18 cellular contexts compared by ENCODE assay signal in the genomic region with DNA sequence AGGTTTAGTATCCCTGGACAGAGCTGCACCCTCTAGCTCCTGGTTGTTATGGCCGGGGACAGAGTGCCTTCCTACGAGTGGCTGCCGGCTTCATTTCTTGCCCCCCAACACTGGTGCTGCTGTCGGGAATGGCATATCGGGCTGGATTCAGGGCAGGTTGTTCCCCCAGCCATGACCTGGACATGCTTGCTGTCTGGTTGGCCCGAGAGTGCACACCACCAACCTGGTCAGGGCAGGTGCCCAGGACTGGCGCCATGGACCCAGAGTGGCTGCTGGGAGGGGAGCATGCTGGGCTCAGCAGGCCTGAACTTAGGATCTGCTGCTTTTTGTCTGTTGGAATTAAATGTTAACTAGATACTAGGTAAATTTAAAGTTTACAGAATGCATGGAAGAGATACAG. TPM values are rescaled to one million over a fixed set of nuclear protein-coding genes. Genes with fewer than 3 reads are reported as not detected.
DNase-seq lines count a peak whose midpoint lies in the region; ATAC-seq, FAIRE-seq and TF ChIP-seq lines count a peak whose summit lies in the region.
"Had no signal": no experiment of that assay in that cellular context is flagged by ENCODE, and none has a peak within 500 bp of the region (broad histone marks: within the 10 kb centered on the region; RNA-seq: fewer than 3 reads in every experiment).

No MANE protein-coding gene starts in this region.

- DNase-seq in kidney (peak; percentile 51), lower lobe of right lung (peak; percentile 30), psoas muscle (peak in 1 of 2 donors; percentile 39), NCI-H774 (lab: John Stamatoyannopoulos, UW) (no peak), nucleus accumbens (lab: John Stamatoyannopoulos, UW) (no peak)
- DNase-seq in activated CD4-positive, CD25-positive, alpha-beta regulatory T cell (lab: John Stamatoyannopoulos, UW), result no peak
- DNase-seq: BE2C; CD4-positive, alpha-beta memory T cell; DMS79 treated with DMSO at 0.1 percent for 48 hours; EL; HCEC 1CT; HFFc6 had no signal

- no peak for TF ChIP-seq CTCF in kidney (IDR thresholded peaks at IDR 0.05; ENCODE audit: borderline replicate concordance, extremely low read depth, insufficient read depth)
- no peak for TF ChIP-seq CTCF in lower lobe of right lung (IDR thresholded peaks at IDR 0.05)
- no peak for TF ChIP-seq CTCF in psoas muscle (IDR thresholded peaks at IDR 0.05)

- H3K27ac ChIP-seq in kidney (ENCODE audit: low read depth in 2 of 2, low read length in 2 of 2) (no peak overlapping the region), lower lobe of right lung (no peak overlapping the region), psoas muscle (peak overlapping the region; percentile 63), stomach smooth muscle (ENCODE audit: low read length) (peak overlapping the region; percentile 18)
- H3K27ac ChIP-seq: A549, C4-2B had no signal

- no peak for ATAC-seq in lower lobe of right lung
- no peak for ATAC-seq in psoas muscle
- ATAC-seq: A549 had no signal

- FAIRE-seq in kidney (lab: Jason Lieb, UNC), result no peak
- FAIRE-seq: A549, G401.6, GM12891, HTR-8/SVneo had no signal

- intact Hi-C loops in kidney (cut with DNase I), result no loop called here
- intact Hi-C loops in lower lobe of right lung (cut with DNase I), result no loop called here
- intact Hi-C loops in psoas muscle (cut with DNase I), result no loop called here

- H3K9ac ChIP-seq in kidney (ENCODE audit: low read length in 2 of 2) (no peak overlapping the region), stomach smooth muscle (ENCODE audit: low read length in 2 of 2) (no peak overlapping the region)

- no peaks in the 10 kb centered on the region for H3K9me3 ChIP-seq in kidney (ENCODE audit: control insufficient read depth in 1 of 2, low read length in 2 of 2)
- no peaks in the 10 kb centered on the region for H3K9me3 ChIP-seq in lower lobe of right lung
- no peaks in the 10 kb centered on the region for H3K9me3 ChIP-seq in psoas muscle
- H3K9me3 ChIP-seq in stomach smooth muscle (ENCODE audit: control insufficient read depth in 2 of 2, low read length in 2 of 2), result no peaks in the 10 kb centered on the region
- H3K9me3 ChIP-seq: BE2C had no signal

- H3K4me1 ChIP-seq in kidney (ENCODE audit: control insufficient read depth in 1 of 2, insufficient read depth in 1 of 2, low read depth in 1 of 2, low read length in 2 of 2) (peaks cover 3 to 8% of the 10 kb centered on the region in 2 donors), lower lobe of right lung (peaks cover 8% of the 10 kb centered on the region), psoas muscle (peaks cover 47% of the 10 kb centered on the region), stomach smooth muscle (ENCODE audit: control insufficient read depth, insufficient read depth, low read length) (peaks cover 3% of the 10 kb centered on the region)
- H3K4me1 ChIP-seq: A549, BE2C had no signal

- 62 to 86% (median 66%) methylated on average over 7 of the region's 7 CpGs for WGBS in psoas muscle, 3 donors

- H3K27me3 ChIP-seq in lower lobe of right lung (ENCODE audit: low read depth), result no peaks in the 10 kb centered on the region
- no peaks in the 10 kb centered on the region for H3K27me3 ChIP-seq in psoas muscle (ENCODE audit: insufficient read depth in 3 of 3, low read length in 2 of 3)
- H3K27me3 ChIP-seq in stomach smooth muscle (ENCODE audit: control insufficient read depth in 1 of 2, insufficient read depth in 2 of 2, low read length in 2 of 2), result no peaks in the 10 kb centered on the region
- H3K27me3 ChIP-seq: BE2C had no signal

- H3K4me3 ChIP-seq in kidney (ENCODE audit: low read length in 2 of 2) (no peak overlapping the region), lower lobe of right lung (no peak overlapping the region), psoas muscle (no peak overlapping the region), stomach smooth muscle (ENCODE audit: low read length in 2 of 2) (no peak overlapping the region)
- H3K4me3 ChIP-seq: A549 had no signal

- peaks cover 0 to 4% of the 10 kb centered on the region in 2 donors for H3K36me3 ChIP-seq in kidney (ENCODE audit: control insufficient read depth in 1 of 2, insufficient read depth in 2 of 2, low read length in 2 of 2)
- peaks cover 9% of the 10 kb centered on the region for H3K36me3 ChIP-seq in lower lobe of right lung
- H3K36me3 ChIP-seq in psoas muscle (ENCODE audit: insufficient read depth in 1 of 2, low read depth in 1 of 2), result peaks cover 4 to 12% of the 10 kb centered on the region in 2 donors
- H3K36me3 ChIP-seq in stomach smooth muscle (ENCODE audit: control insufficient read depth in 2 of 2, insufficient read depth in 2 of 2, low read length in 2 of 2), result peaks cover 2 to 10% of the 10 kb centered on the region in 2 donors
- H3K36me3 ChIP-seq: BE2C had no signal

RNA-seq across cellular contexts. Expression of gene H6PD, which starts 21.8 kb away (rescaled TPM):
- total RNA-seq in kidney (64.3 TPM), lower lobe of right lung (40.7 TPM), psoas muscle (10 to 100 TPM; 21.0 to 56.8 (median 37.0) TPM)
- polyA plus RNA-seq in kidney (ENCODE audit: insufficient read depth, low read depth, low replicate concordance) (5.7 TPM), psoas muscle (10 to 100 TPM in 2 of 3 donors, 1 to 10 TPM in 1; 5.8 to 23.4 (median 14.9) TPM)

RNA-seq across cellular contexts. Expression of gene SPSB1, which starts 36.4 kb away (rescaled TPM):
- total RNA-seq in kidney (25.9 TPM), lower lobe of right lung (14.7 TPM), psoas muscle (10 to 100 TPM; 12.0 to 60.7 (median 42.1) TPM)
- polyA plus RNA-seq in kidney (ENCODE audit: insufficient read depth, low read depth, low replicate concordance) (12.7 TPM), psoas muscle (10 to 100 TPM; 22.9 to 46.2 (median 28.6) TPM)

Comparison
In these comparisons a context has a peak if more than half of its experiments do, and no peak if none do; other contexts are left out.
1. DNase-seq: peak in kidney (single experiment) and lower lobe of right lung (single experiment); none in NCI-H774 (single experiment), nucleus accumbens (0 of 56) and activated CD4-positive, CD25-positive, alpha-beta regulatory T cell (0 of 4).
2. H3K27ac ChIP-seq: peak in psoas muscle (single experiment) and stomach smooth muscle (single experiment); none in kidney (0 of 2) and lower lobe of right lung (single experiment).